Comparison of ENCODE assay signal across 15 cellular contexts in the genomic region with DNA sequence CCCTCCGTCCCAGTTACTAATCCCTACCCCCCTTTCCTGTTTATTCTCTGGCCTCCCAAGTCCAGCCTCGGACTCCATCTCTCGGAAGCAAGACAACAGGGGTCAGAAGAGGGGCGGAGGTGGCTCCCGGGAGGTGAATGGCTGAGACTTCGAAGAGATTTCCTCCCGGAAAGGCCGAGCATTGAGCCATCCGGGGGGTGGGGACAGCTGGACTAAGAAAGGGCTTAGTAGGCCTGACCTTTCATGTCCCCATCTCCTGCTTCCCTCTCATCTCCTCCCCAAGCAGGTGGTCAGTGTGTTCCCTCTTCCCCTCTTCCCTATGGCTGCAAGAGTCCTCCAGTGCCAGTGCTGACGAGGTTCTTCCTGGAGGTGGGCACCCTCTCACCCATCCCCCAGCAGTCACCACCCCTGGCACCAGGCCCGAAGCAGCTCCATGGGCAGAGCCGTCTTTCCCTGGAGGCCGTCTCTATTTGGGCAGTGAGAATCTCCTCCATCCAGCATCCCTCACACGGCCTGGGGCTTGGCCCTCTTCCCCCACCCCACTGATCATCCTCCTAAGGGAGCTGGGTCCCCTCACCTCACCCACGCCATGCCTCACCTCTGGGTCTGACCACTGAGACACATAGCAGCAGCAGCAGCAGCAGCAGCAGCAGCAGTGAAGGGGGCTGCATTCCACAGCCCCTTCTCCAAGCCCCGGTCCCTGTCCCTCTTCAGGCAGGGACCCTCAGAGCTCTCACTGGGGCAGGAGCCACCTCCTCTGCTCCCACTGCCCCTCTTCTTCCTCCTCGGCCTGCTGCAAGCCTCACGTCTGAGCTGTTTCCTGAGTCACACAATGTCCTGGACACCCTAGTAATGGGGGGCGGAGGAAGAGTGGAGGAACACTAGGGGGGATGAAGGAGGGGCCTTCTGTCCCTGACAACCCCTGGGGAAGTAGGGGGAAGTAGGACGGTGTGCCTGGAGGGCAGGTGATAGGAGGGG. TPM values are rescaled to one million over a fixed set of nuclear protein-coding genes. Genes with fewer than 3 reads are reported as not detected.
DNase-seq lines count a peak whose midpoint lies in the region; ATAC-seq and TF ChIP-seq lines count a peak whose summit lies in the region.
"Had no signal": no experiment of that assay in that cellular context is flagged by ENCODE, and none has a peak within 500 bp of the region (broad histone marks: within the 10 kb centered on the region; RNA-seq: fewer than 3 reads in every experiment).

Gene NOTCH4, minus strand, starts transcription at position 810 of the 978 bp plus-strand sequence. Its CDS starts 139 bp downstream, at position 671.

- H4K20me1 ChIP-seq in neural progenitor cell (ENCODE audit: low read depth) = no peaks in the 10 kb centered on the region

- peak within 1 kb of the TSS; percentile 24 to 73 (median 66) for H3K27ac ChIP-seq in esophagus squamous epithelium
- H3K27ac ChIP-seq in neural progenitor cell = no peak within 1 kb of the TSS
- peak within 1 kb of the TSS; percentile 75 for H3K27ac ChIP-seq in upper lobe of right lung
- H3K27ac ChIP-seq: 22Rv1, hepatocyte had no signal

- H3K36me3 Mint-ChIP-seq in activated CD4-positive, alpha-beta T cell treated with anti-CD3 and anti-CD28 coated beads for 36 hours (ENCODE audit: low read depth) = no peaks in the 10 kb centered on the region
- no peaks in the 10 kb centered on the region for H3K36me3 Mint-ChIP-seq in neural progenitor cell

- DNase-seq in activated CD4-positive, alpha-beta T cell treated with anti-CD3 and anti-CD28 coated beads for 36 hours = no peak
- DNase-seq in activated CD4-positive, alpha-beta T cell treated with anti-CD3 and anti-CD28 coated beads, Interleukin-2, amount 50 U/mL, for 4 hours = no peak
- DNase-seq in esophagus squamous epithelium (lab: John Stamatoyannopoulos, UW) = no peak
- DNase-seq in neural progenitor cell (ENCODE audit: low spot score) = no peak
- no peak for DNase-seq in upper lobe of right lung
- no peak for DNase-seq in NOMO-1 (lab: John Stamatoyannopoulos, UW; ENCODE audit: unreplicated experiment in 2 of 2)
- DNase-seq: Calu3, NCI-H2029, PC-3 had no signal

- H3K9me3 ChIP-seq in esophagus squamous epithelium (no peaks in the 10 kb centered on the region), neural progenitor cell (ENCODE audit: low read depth) (no peaks in the 10 kb centered on the region), upper lobe of right lung (no peaks in the 10 kb centered on the region)
- H3K9me3 ChIP-seq: HAP-1 had no signal

- no peak within 1 kb of the TSS for H3K9ac ChIP-seq in neural progenitor cell

- peaks cover 13% of the 10 kb centered on the region for H3K4me1 Mint-ChIP-seq in activated CD4-positive, alpha-beta T cell treated with anti-CD3 and anti-CD28 coated beads for 36 hours
- H3K4me1 Mint-ChIP-seq in neural progenitor cell = peaks cover 7% of the 10 kb centered on the region

- peak within 1 kb of the TSS; percentile 72 for H2AFZ ChIP-seq in neural progenitor cell (replicated peaks)
- H2AFZ ChIP-seq: hepatocyte had no signal

- H3K36me3 ChIP-seq in esophagus squamous epithelium (no peaks in the 10 kb centered on the region), neural progenitor cell (no peaks in the 10 kb centered on the region), upper lobe of right lung (no peaks in the 10 kb centered on the region)
- H3K36me3 ChIP-seq: HAP-1 had no signal

- CTCF ChIA-PET in activated CD4-positive, alpha-beta T cell treated with anti-CD3 and anti-CD28 coated beads for 36 hours (lab: Charles Lee) = interaction anchor here (1.1 kb wide), 1 partner anchor 21 kb away, joined by 3 read pairs; no protein-coding TSS in a partner anchor

- H3K4me1 ChIP-seq in esophagus squamous epithelium (peaks cover 5 to 25% (median 6%) of the 10 kb centered on the region in 3 donors), neural progenitor cell (no peaks in the 10 kb centered on the region), upper lobe of right lung (no peaks in the 10 kb centered on the region)
- H3K4me1 ChIP-seq: HAP-1 had no signal

- TF ChIP-seq CTCF in esophagus squamous epithelium (IDR thresholded peaks at IDR 0.05) = no peak
- no peak for TF ChIP-seq CTCF in neural progenitor cell (IDR thresholded peaks at IDR 0.05)
- no peak for TF ChIP-seq CTCF in upper lobe of right lung (IDR thresholded peaks at IDR 0.05)

- no peak within 1 kb of the TSS for H3K4me3 Mint-ChIP-seq in activated CD4-positive, alpha-beta T cell treated with anti-CD3 and anti-CD28 coated beads for 36 hours
- no peak within 1 kb of the TSS for H3K4me3 Mint-ChIP-seq in neural progenitor cell
- H3K4me3 Mint-ChIP-seq: T-helper 1 cell treated with Interleukin-12 subunit alpha and Interleukin-12 subunit beta and Interleukin-4 antibody, amounts not matched to agents 30 μg/mL and 1 μg/mL, for 36 hours had no signal

- intact Hi-C loops in activated CD4-positive, alpha-beta T cell treated with anti-CD3 and anti-CD28 coated beads for 36 hours (cut with DNase I, micrococcal nuclease) = no loop called here
- intact Hi-C loops in esophagus squamous epithelium (cut with DNase I) = no loop called here
- intact Hi-C loops in upper lobe of right lung (cut with DNase I) = no loop called here

- H3K79me2 ChIP-seq in neural progenitor cell (ENCODE audit: low read depth) = no peaks in the 10 kb centered on the region
- H3K79me2 ChIP-seq: hepatocyte had no signal

- peak within 1 kb of the TSS; percentile 1 to 55 (median 24) for H3K4me3 ChIP-seq in esophagus squamous epithelium
- no peak within 1 kb of the TSS for H3K4me3 ChIP-seq in neural progenitor cell
- peak within 1 kb of the TSS; percentile 39 for H3K4me3 ChIP-seq in upper lobe of right lung
- H3K4me3 ChIP-seq: HAP-1, hepatocyte had no signal

- ATAC-seq in activated CD4-positive, alpha-beta T cell treated with anti-CD3 and anti-CD28 coated beads for 36 hours = no peak
- ATAC-seq in upper lobe of right lung (peak; percentile 46), esophagus mucosa (no peak), HG02870 (IDR thresholded peaks at IDR 0.05; ENCODE audit: unreplicated experiment) (no peak)
- ATAC-seq: PC-3 had no signal

- no peaks in the 10 kb centered on the region for H3K27me3 Mint-ChIP-seq in activated CD4-positive, alpha-beta T cell treated with anti-CD3 and anti-CD28 coated beads for 36 hours
- peaks cover 7% of the 10 kb centered on the region for H3K27me3 Mint-ChIP-seq in neural progenitor cell (ENCODE audit: insufficient read depth, low read depth)

- H3K27me3 ChIP-seq in esophagus squamous epithelium (no peaks in the 10 kb centered on the region), neural progenitor cell (no peaks in the 10 kb centered on the region), upper lobe of right lung (no peaks in the 10 kb centered on the region)
- H3K27me3 ChIP-seq: hepatocyte had no signal

- no peaks in the 10 kb centered on the region for H3F3A ChIP-seq in neural progenitor cell (ENCODE audit: low read depth)

- WGBS in esophagus squamous epithelium, 2 donors = 28 to 37% methylated on average over 6 to 7 of the region's 20 CpGs

- H3K27ac Mint-ChIP-seq in activated CD4-positive, alpha-beta T cell treated with anti-CD3 and anti-CD28 coated beads for 36 hours = peak within 1 kb of the TSS; percentile 24
- H3K27ac Mint-ChIP-seq in neural progenitor cell = peak within 1 kb of the TSS; percentile 86
- H3K27ac Mint-ChIP-seq: T-helper 1 cell treated with Interleukin-12 subunit alpha and Interleukin-12 subunit beta and Interleukin-4 antibody, amounts not matched to agents 30 μg/mL and 1 μg/mL, for 36 hours had no signal

- TF ChIP-seq POLR2A in esophagus squamous epithelium (IDR thresholded peaks at IDR 0.05) = no peak

- H3K9me3 Mint-ChIP-seq in activated CD4-positive, alpha-beta T cell treated with anti-CD3 and anti-CD28 coated beads for 36 hours (ENCODE audit: low read depth) = no peaks in the 10 kb centered on the region
- H3K9me3 Mint-ChIP-seq in neural progenitor cell = no peaks in the 10 kb centered on the region
- H3K9me3 Mint-ChIP-seq: T-helper 1 cell treated with Interleukin-12 subunit alpha and Interleukin-12 subunit beta and Interleukin-4 antibody, amounts not matched to agents 30 μg/mL and 1 μg/mL, for 36 hours had no signal

- POLR2A ChIA-PET in activated CD4-positive, alpha-beta T cell treated with anti-CD3 and anti-CD28 coated beads for 36 hours (lab: Charles Lee) = no interaction called here

- H3K4me2 ChIP-seq in neural progenitor cell = no peak within 1 kb of the TSS
- H3K4me2 ChIP-seq: hepatocyte had no signal

RNA-seq across cellular contexts. Expression of gene NOTCH4, which starts in this region (rescaled TPM):
- 1 to 10 TPM in 1 of 2 experiments, under 1 TPM in 1; 0.69 to 1.1 TPM for total RNA-seq in activated CD4-positive, alpha-beta T cell treated with anti-CD3 and anti-CD28 coated beads for 36 hours
- total RNA-seq in esophagus squamous epithelium = 10 to 100 TPM in 1 of 4 donors, 1 to 10 TPM in 3; 4.7 to 13.2 (median 5.9) TPM
- 3.2 and 4.5 TPM in 2 replicates for total RNA-seq in neural progenitor cell (ENCODE audit: low replicate concordance)
- 78.7 TPM for total RNA-seq in upper lobe of right lung
- total RNA-seq in esophagus mucosa = 2.7 TPM
